23 cellular contexts compared by ENCODE assay signal in the genomic region with DNA sequence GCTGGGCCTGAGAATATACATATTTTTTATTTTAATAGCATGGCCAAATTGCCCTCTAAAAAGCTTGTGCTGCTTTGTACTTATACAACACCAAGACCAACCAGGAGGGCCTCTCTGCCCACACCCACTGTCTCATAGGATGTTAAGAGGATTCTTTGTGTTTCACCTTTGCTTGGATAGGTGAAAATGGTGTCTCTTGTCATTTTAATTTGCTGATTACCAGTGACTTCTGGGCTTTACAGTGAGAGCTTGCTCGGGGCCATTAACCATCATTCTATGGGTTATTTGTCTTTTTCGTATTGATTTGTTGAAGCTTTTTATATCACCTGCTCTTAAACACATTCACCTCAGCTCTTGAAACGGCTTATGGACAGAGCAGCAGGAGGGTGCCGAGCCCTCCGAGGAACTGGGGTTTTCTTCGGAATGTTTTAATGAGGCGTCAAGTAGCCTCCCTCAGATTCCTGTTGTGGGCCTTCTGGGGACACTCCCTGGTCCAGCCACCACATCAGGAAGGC. TPM values are rescaled to one million over a fixed set of nuclear protein-coding genes. Genes with fewer than 3 reads are reported as not detected.
"Had no signal": no experiment of that assay in that cellular context is flagged by ENCODE, and none has a peak within 500 bp of the region (broad histone marks: within the 10 kb centered on the region; RNA-seq: fewer than 3 reads in every experiment).

No MANE protein-coding gene starts in this region.

- H3K27me3 ChIP-seq: body of pancreas, uterus had no signal

- DNase-seq: activated CD4-positive, alpha-beta T cell treated with anti-CD3 and anti-CD28 coated beads for 1 hour; activated CD4-positive, alpha-beta T cell treated with anti-CD3 and anti-CD28 coated beads, Interleukin-2, amount 50 U/mL, for 1 hour; activated CD8-positive, alpha-beta T cell treated with anti-CD3 and anti-CD28 coated beads, Interleukin-2, amount 10 ng/mL, durations not matched to agents 7 days and 5 days; activated gamma-delta T cell; body of pancreas; effector CD4-positive, alpha-beta T cell; foreskin keratinocyte; left ventricle myocardium inferior; naive thymus-derived CD8-positive, alpha-beta T cell; retina; stimulated activated CD4-positive, alpha-beta T cell treated with anti-CD3 and anti-CD28 coated beads, Interleukin-2, amount 100 ng/mL, for 48 hours; stimulated activated CD8-positive, alpha-beta memory T cell treated with anti-CD3 and anti-CD28 coated beads, Interleukin-4, amount 100 ng/mL, for 48 hours; stimulated activated naive B cell treated with anti-CD40 and anti-IgM and Interleukin-4, amounts not matched to agents 10 μg/mL and 1 μg/mL and 100 μg/mL, for 72 hours; transverse colon; uterus; WERI-Rb-1 had no signal

- ATAC-seq: activated CD8-positive, alpha-beta T cell treated with anti-CD3 and anti-CD28 coated beads, Interleukin-2, amount 10 ng/mL, durations not matched to agents 7 days and 5 days; body of pancreas; foreskin keratinocyte; naive thymus-derived CD8-positive, alpha-beta T cell; stimulated activated naive B cell treated with anti-CD40 and anti-IgM and Interleukin-4, amounts not matched to agents 10 μg/mL and 1 μg/mL and 100 μg/mL, for 72 hours had no signal

- H3K4me1 Mint-ChIP-seq: activated naive CD4-positive, alpha-beta T cell treated with anti-CD3 and anti-CD28 coated beads, Interleukin-2, amount 50 U/mL, for 24 hours had no signal

- H3K4me1 ChIP-seq: foreskin keratinocyte had no signal

- H3K36me3 Mint-ChIP-seq: activated naive CD4-positive, alpha-beta T cell treated with anti-CD3 and anti-CD28 coated beads, Interleukin-2, amount 50 U/mL, for 24 hours; mesothelial cell of epicardium; naive thymus-derived CD8-positive, alpha-beta T cell; stimulated activated naive B cell treated with anti-CD40 and anti-IgM and Interleukin-4, amounts not matched to agents 10 μg/mL and 1 μg/mL and 100 μg/mL, for 72 hours had no signal

- H3K4me3 ChIP-seq: body of pancreas, left ventricle myocardium inferior, transverse colon, uterus had no signal

- H3K9me3 Mint-ChIP-seq: activated naive CD4-positive, alpha-beta T cell treated with anti-CD3 and anti-CD28 coated beads, Interleukin-2, amount 50 U/mL, for 24 hours; activated T-helper 1 cell treated with anti-CD3 and anti-CD28 coated beads, Interleukin-12 subunit alpha, Interleukin-12 subunit beta, Interleukin-2, Interleukin-4 antibody, amounts not matched to agents 30 ng/mL and 10 ng/mL and 1 ng/mL, durations not matched to agents 14 hours and 24 hours and 36 hours; mesothelial cell of epicardium; naive thymus-derived CD8-positive, alpha-beta T cell; stimulated activated naive B cell treated with anti-CD40 and anti-IgM and Interleukin-4, amounts not matched to agents 10 μg/mL and 1 μg/mL and 100 μg/mL, for 72 hours had no signal

- H3K27ac Mint-ChIP-seq: activated CD8-positive, alpha-beta T cell treated with anti-CD3 and anti-CD28 coated beads, Interleukin-2, amount 10 ng/mL, durations not matched to agents 7 days and 5 days; activated naive CD4-positive, alpha-beta T cell treated with anti-CD3 and anti-CD28 coated beads, Interleukin-2, amount 50 U/mL, for 24 hours; activated T-helper 1 cell treated with anti-CD3 and anti-CD28 coated beads, Interleukin-12 subunit alpha, Interleukin-12 subunit beta, Interleukin-2, Interleukin-4 antibody, amounts not matched to agents 30 ng/mL and 10 ng/mL and 1 ng/mL, durations not matched to agents 14 hours and 24 hours and 36 hours; mesothelial cell of epicardium; naive thymus-derived CD8-positive, alpha-beta T cell; progenitor cell of endocrine pancreas; stimulated activated naive B cell treated with anti-CD40 and anti-IgM and Interleukin-4, amounts not matched to agents 10 μg/mL and 1 μg/mL and 100 μg/mL, for 72 hours had no signal

- H3K9me3 ChIP-seq: body of pancreas, left ventricle myocardium inferior, transverse colon, uterus had no signal

- H3K4me3 Mint-ChIP-seq: activated CD8-positive, alpha-beta T cell treated with anti-CD3 and anti-CD28 coated beads, Interleukin-2, amount 10 ng/mL, durations not matched to agents 7 days and 5 days; activated naive CD4-positive, alpha-beta T cell treated with anti-CD3 and anti-CD28 coated beads, Interleukin-2, amount 50 U/mL, for 24 hours; activated T-helper 1 cell treated with anti-CD3 and anti-CD28 coated beads, Interleukin-12 subunit alpha, Interleukin-12 subunit beta, Interleukin-2, Interleukin-4 antibody, amounts not matched to agents 30 ng/mL and 10 ng/mL and 1 ng/mL, durations not matched to agents 14 hours and 24 hours and 36 hours; mesothelial cell of epicardium; naive thymus-derived CD8-positive, alpha-beta T cell; stimulated activated naive B cell treated with anti-CD40 and anti-IgM and Interleukin-4, amounts not matched to agents 10 μg/mL and 1 μg/mL and 100 μg/mL, for 72 hours had no signal

- FAIRE-seq: TTC549 had no signal

- H3K27ac ChIP-seq: body of pancreas, foreskin keratinocyte, transverse colon, uterus, WERI-Rb-1 had no signal

- H3K36me3 ChIP-seq: left ventricle myocardium inferior, transverse colon, uterus, WERI-Rb-1 had no signal

RNA-seq across cellular contexts. Expression of gene PTH1R, which starts 10.5 kb away (rescaled TPM):
- total RNA-seq: activated CD8-positive, alpha-beta T cell treated with anti-CD3 and anti-CD28 coated beads, Interleukin-2, amount 10 ng/mL, durations not matched to agents 7 days and 5 days; activated T-helper 1 cell treated with anti-CD3 and anti-CD28 coated beads, Interleukin-12 subunit alpha, Interleukin-12 subunit beta, Interleukin-2, Interleukin-4 antibody, amounts not matched to agents 30 ng/mL and 10 ng/mL and 1 ng/mL, durations not matched to agents 14 hours and 24 hours and 36 hours; foreskin keratinocyte; glomerular endothelial cell; naive thymus-derived CD8-positive, alpha-beta T cell had no signal
- polyA plus RNA-seq: foreskin keratinocyte; naive thymus-derived CD8-positive, alpha-beta T cell had no signal

RNA-seq across cellular contexts. Expression of gene MYL3, which starts 24.8 kb away (rescaled TPM):
- total RNA-seq: activated CD8-positive, alpha-beta T cell treated with anti-CD3 and anti-CD28 coated beads, Interleukin-2, amount 10 ng/mL, durations not matched to agents 7 days and 5 days; activated T-helper 1 cell treated with anti-CD3 and anti-CD28 coated beads, Interleukin-12 subunit alpha, Interleukin-12 subunit beta, Interleukin-2, Interleukin-4 antibody, amounts not matched to agents 30 ng/mL and 10 ng/mL and 1 ng/mL, durations not matched to agents 14 hours and 24 hours and 36 hours; foreskin keratinocyte; glomerular endothelial cell; lung microvascular endothelial cell; naive thymus-derived CD8-positive, alpha-beta T cell; progenitor cell of endocrine pancreas had no signal
- polyA plus RNA-seq: foreskin keratinocyte; naive thymus-derived CD8-positive, alpha-beta T cell had no signal
